ENCODE assay signal across 8 cellular contexts in genomic region chr18:55585586-55586521, GRCh38. TPM values are rescaled to one million over a fixed set of nuclear protein-coding genes. Genes with fewer than 3 reads are reported as not detected.
A peak's percentile ranks its signal among the peaks of the same experiment; 100 is the strongest.
DNase-seq lines count a peak whose midpoint lies in the region; FAIRE-seq and TF ChIP-seq lines count a peak whose summit lies in the region.

No MANE protein-coding gene starts in this region.

- POLR2A ChIA-PET in activated CD4-positive, alpha-beta T cell treated with anti-CD3 and anti-CD28 coated beads, Interleukin-2, amount 10 ng/mL, durations not matched to agents 7 days and 5 days (lab: Charles Lee), result no interaction called here

- peak overlapping the region; percentile 30 for H3K4me3 Mint-ChIP-seq in activated CD4-positive, alpha-beta T cell treated with anti-CD3 and anti-CD28 coated beads, Interleukin-2, amount 10 ng/mL, durations not matched to agents 7 days and 5 days

- no peaks in the 10 kb centered on the region for H3K27me3 ChIP-seq in adipocyte (replicated peaks; ENCODE audit: control insufficient read depth, insufficient read depth, low read length)
- no peaks in the 10 kb centered on the region for H3K27me3 ChIP-seq in testis

- WGBS in testis, 2 donors, result 2 to 6% methylated on average over 14 of the region's 14 CpGs

- DNase-seq in activated CD4-positive, alpha-beta T cell treated with anti-CD3 and anti-CD28 coated beads, Interleukin-2, amount 10 ng/mL, durations not matched to agents 7 days and 5 days, result no peak
- DNase-seq in activated CD4-positive, alpha-beta T cell treated with anti-CD3 and anti-CD28 coated beads for 4 hours, result no peak
- DNase-seq in adipocyte (ENCODE audit: low read depth), result peak; percentile 26
- DNase-seq in kidney, result no peak
- peak; percentile 45 for DNase-seq in testis
- DNase-seq in DMS153 treated with DMSO at 0.1 percent for 48 hours (lab: John Stamatoyannopoulos, UW; ENCODE audit: unreplicated experiment), result no peak
- no peak for DNase-seq in middle frontal gyrus (ENCODE audit: extremely low spot score, low spot score)
- DNase-seq in NCI-H226, result no peak

- peak overlapping the region; percentile 86 for H3K9ac ChIP-seq in adipocyte (ENCODE audit: low read length)
- peak overlapping the region in 1 of 2 donors; percentile 23 for H3K9ac ChIP-seq in kidney (ENCODE audit: low read length in 2 of 2)

- peak overlapping the region in 1 of 2 donors; percentile 41 for H3K27ac ChIP-seq in kidney (ENCODE audit: low read depth in 2 of 2, low read length in 2 of 2)
- H3K27ac ChIP-seq in testis, result peak overlapping the region; percentile 95

- CTCF ChIA-PET in activated CD4-positive, alpha-beta T cell treated with anti-CD3 and anti-CD28 coated beads, Interleukin-2, amount 10 ng/mL, durations not matched to agents 7 days and 5 days (lab: Charles Lee), result no interaction called here

- peaks cover 36% of the 10 kb centered on the region for H3K4me1 Mint-ChIP-seq in activated CD4-positive, alpha-beta T cell treated with anti-CD3 and anti-CD28 coated beads, Interleukin-2, amount 10 ng/mL, durations not matched to agents 7 days and 5 days

- no peak overlapping the region for H3K27ac Mint-ChIP-seq in activated CD4-positive, alpha-beta T cell treated with anti-CD3 and anti-CD28 coated beads, Interleukin-2, amount 10 ng/mL, durations not matched to agents 7 days and 5 days

- H3K9me3 ChIP-seq in adipocyte (ENCODE audit: control insufficient read depth, low read length) (no peaks in the 10 kb centered on the region), kidney (ENCODE audit: control insufficient read depth in 1 of 2, low read length in 2 of 2) (no peaks in the 10 kb centered on the region), testis (no peaks in the 10 kb centered on the region)

- no peak for FAIRE-seq in kidney (lab: Jason Lieb, UNC)

- TF ChIP-seq POLR2A in testis (IDR thresholded peaks at IDR 0.05), result no peak

- TF ChIP-seq CTCF in kidney (IDR thresholded peaks at IDR 0.05; ENCODE audit: borderline replicate concordance, extremely low read depth, insufficient read depth) (no peak), testis (IDR thresholded peaks at IDR 0.05) (no peak)

- peaks cover under 1% of the 10 kb centered on the region for H3K9me3 Mint-ChIP-seq in activated CD4-positive, alpha-beta T cell treated with anti-CD3 and anti-CD28 coated beads, Interleukin-2, amount 10 ng/mL, durations not matched to agents 7 days and 5 days

- H3K27me3 Mint-ChIP-seq in activated CD4-positive, alpha-beta T cell treated with anti-CD3 and anti-CD28 coated beads, Interleukin-2, amount 10 ng/mL, durations not matched to agents 7 days and 5 days, result peaks cover 39% of the 10 kb centered on the region

- H3K4me1 ChIP-seq in adipocyte (ENCODE audit: control insufficient read depth, insufficient read depth, low read length) (peaks cover 34% of the 10 kb centered on the region), kidney (ENCODE audit: control insufficient read depth in 1 of 2, insufficient read depth in 1 of 2, low read depth in 1 of 2, low read length in 2 of 2) (peaks cover 3 to 5% of the 10 kb centered on the region in 2 donors), testis (peaks cover 26% of the 10 kb centered on the region)

- no peaks in the 10 kb centered on the region for H3K36me3 ChIP-seq in adipocyte (ENCODE audit: control insufficient read depth, insufficient read depth, low read length, severe bottlenecking)
- H3K36me3 ChIP-seq in kidney (ENCODE audit: control insufficient read depth in 1 of 2, insufficient read depth in 2 of 2, low read length in 2 of 2), result peaks cover 0 to 2% of the 10 kb centered on the region in 2 donors
- H3K36me3 ChIP-seq in testis (ENCODE audit: low read depth, missing control alignments), result no peaks in the 10 kb centered on the region

- intact Hi-C loops in kidney (cut with DNase I), result loop anchor here (5.0 kb wide), 1 partner anchor 169 kb away; no protein-coding TSS in a partner anchor
- intact Hi-C loops in testis (cut with DNase I; ENCODE audit: low total_unique reads), result loop anchor here (5.0 kb wide), 1 partner anchor 169 kb away; no protein-coding TSS in a partner anchor

- H3K36me3 Mint-ChIP-seq in activated CD4-positive, alpha-beta T cell treated with anti-CD3 and anti-CD28 coated beads, Interleukin-2, amount 10 ng/mL, durations not matched to agents 7 days and 5 days (ENCODE audit: low read depth), result peaks cover 1% of the 10 kb centered on the region

- H3K4me3 ChIP-seq in adipocyte (ENCODE audit: low read length) (peak overlapping the region; percentile 81), kidney (ENCODE audit: low read length in 2 of 2) (peak overlapping the region; percentile 33 to 69), testis (peak overlapping the region; percentile 9 to 83)

RNA-seq across cellular contexts. Expression of gene TCF4, which starts 2.1 kb away (rescaled TPM):
- 1 to 10 TPM; 1.7 to 2.4 TPM for total RNA-seq in activated CD4-positive, alpha-beta T cell treated with anti-CD3 and anti-CD28 coated beads, Interleukin-2, amount 10 ng/mL, durations not matched to agents 7 days and 5 days
- total RNA-seq in kidney, result 60.3 TPM
- polyA plus RNA-seq in kidney (ENCODE audit: insufficient read depth, low read depth, low replicate concordance), result 4.4 TPM
- 100 to 1,000 TPM; 110 to 122 TPM for total RNA-seq in testis
- polyA plus RNA-seq in testis (ENCODE audit: insufficient read depth, low read depth, low replicate concordance), result 50.8 TPM

Comparison
In these comparisons a context has a peak if more than half of its experiments do, and no peak if none do; other contexts are left out.
1. DNase-seq: peak in adipocyte (single experiment) and testis (single experiment); none in activated CD4-positive, alpha-beta T cell treated with anti-CD3 and anti-CD28 coated beads, Interleukin-2, amount 10 ng/mL, durations not matched to agents 7 days and 5 days (single experiment), activated CD4-positive, alpha-beta T cell treated with anti-CD3 and anti-CD28 coated beads for 4 hours (0 of 2), kidney (single experiment), DMS153 treated with DMSO at 0.1 percent for 48 hours (single experiment), middle frontal gyrus (single experiment) and NCI-H226 (single experiment).
2. RNA of gene TCF4, which starts 2.1 kb away (total RNA-seq): 110 to 122 TPM in testis and 60.3 TPM in kidney (single experiment); 1.7 to 2.4 TPM in activated CD4-positive, alpha-beta T cell treated with anti-CD3 and anti-CD28 coated beads, Interleukin-2, amount 10 ng/mL, durations not matched to agents 7 days and 5 days; every median in the first group is over 10 times any median in the second.
3. Peak in every context shown above with its lines, with median percentiles within 50 percentile points of each other: H3K4me3 ChIP-seq.